Comparison of ENCODE assay signal across 8 cellular contexts in the genomic region with DNA sequence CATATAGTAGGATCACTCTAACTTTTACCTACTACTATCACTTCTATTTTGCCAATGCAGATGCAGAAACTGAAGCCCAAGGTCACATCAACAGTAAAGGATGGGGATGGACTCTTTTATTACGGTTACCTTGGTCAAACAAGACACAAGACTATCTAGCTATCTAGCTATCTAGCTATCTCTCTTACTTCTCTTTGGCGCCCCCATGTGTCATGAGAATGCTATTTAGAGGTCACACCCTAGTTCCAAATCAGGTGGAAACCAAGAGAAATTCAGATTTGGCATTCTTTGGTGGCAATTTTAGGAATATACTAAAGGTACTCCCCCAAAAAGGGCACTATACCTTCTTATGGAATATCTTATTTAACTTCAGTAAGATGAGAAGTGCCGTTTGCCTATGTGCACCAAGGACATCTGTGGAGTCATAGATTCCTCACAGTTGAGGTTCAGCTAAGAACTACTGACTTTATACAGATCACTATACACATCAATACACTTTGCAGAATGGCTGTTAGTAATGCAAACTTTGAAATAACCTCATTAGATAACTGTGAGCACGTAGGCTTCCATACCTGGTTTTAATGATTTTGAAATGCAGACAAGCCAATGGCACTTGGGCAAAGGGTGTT. TPM values are rescaled to one million over a fixed set of nuclear protein-coding genes. Genes with fewer than 3 reads are reported as not detected.
DNase-seq lines count a peak whose midpoint lies in the region; ATAC-seq and TF ChIP-seq lines count a peak whose summit lies in the region.

No MANE protein-coding gene starts in this region.

- peak; percentile 45 for TF ChIP-seq CTCF in astrocyte of the spinal cord (IDR thresholded peaks at IDR 0.05; ENCODE audit: low read depth, low read length)

- DNase-seq in activated CD4-positive, alpha-beta T cell treated with anti-CD3 and anti-CD28 coated beads for 24 hours (ENCODE audit: low read depth in 2 of 2): peak; percentile 37 to 44
- DNase-seq in activated CD4-positive, alpha-beta T cell treated with anti-CD3 and anti-CD28 coated beads for 1 hour: no peak
- peak; percentile 24 for DNase-seq in HK-2 (ENCODE audit: unreplicated experiment)
- peak; percentile 44 for DNase-seq in RKO (ENCODE audit: low spot score)
- peak; percentile 26 for DNase-seq in astrocyte of the spinal cord (ENCODE audit: low read depth, low spot score)
- DNase-seq in lung microvascular endothelial cell (ENCODE audit: low read depth in 2 of 2): peak; percentile 41 to 62

- in situ Hi-C loops in astrocyte of the spinal cord (cut with HindIII; ENCODE audit: low sequenced_read_pairs): no loop called here

- no peak overlapping the region for H3K4me3 ChIP-seq in astrocyte of the spinal cord (ENCODE audit: low read depth, low read length)

- ATAC-seq in GM21360 (IDR thresholded peaks at IDR 0.05; ENCODE audit: unreplicated experiment) (no peak), GM21528 (IDR thresholded peaks at IDR 0.05; ENCODE audit: low FRiP score, unreplicated experiment) (no peak)

RNA-seq across cellular contexts. Expression of gene ZNF648, which starts 6.7 kb away (rescaled TPM):
- total RNA-seq in lung microvascular endothelial cell: not detected in 2 replicates
